1 cellular context compared by ENCODE assay signal in genomic region chr21:35016071-35016470, GRCh38.
TF ChIP-seq lines count a peak whose summit lies in the region.

No MANE protein-coding gene starts in this region.

TF ChIP-seq in HEK293T, 16 proteins besides CTCF, POLR2A, EP300 and RAD21 (continued from another document):
- no peak for TF ChIP-seq FOXM1 (IDR thresholded peaks at IDR 0.05; ENCODE audit: borderline replicate concordance)
- TF ChIP-seq, protein P1, sequence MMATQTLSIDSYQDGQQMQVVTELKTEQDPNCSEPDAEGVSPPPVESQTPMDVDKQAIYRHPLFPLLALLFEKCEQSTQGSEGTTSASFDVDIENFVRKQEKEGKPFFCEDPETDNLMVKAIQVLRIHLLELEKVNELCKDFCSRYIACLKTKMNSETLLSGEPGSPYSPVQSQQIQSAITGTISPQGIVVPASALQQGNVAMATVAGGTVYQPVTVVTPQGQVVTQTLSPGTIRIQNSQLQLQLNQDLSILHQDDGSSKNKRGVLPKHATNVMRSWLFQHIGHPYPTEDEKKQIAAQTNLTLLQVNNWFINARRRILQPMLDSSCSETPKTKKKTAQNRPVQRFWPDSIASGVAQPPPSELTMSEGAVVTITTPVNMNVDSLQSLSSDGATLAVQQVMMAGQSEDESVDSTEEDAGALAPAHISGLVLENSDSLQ (IDR thresholded peaks at IDR 0.05): no peak
- no peak for TF ChIP-seq TARDBP (IDR thresholded peaks at IDR 0.05)
- no peak for TF ChIP-seq SP1 (IDR thresholded peaks at IDR 0.05)
